In genomic region chr12:203462-204260, GRCh38 we compare ENCODE assay signal across 10 cellular contexts. TPM values are rescaled to one million over a fixed set of nuclear protein-coding genes. Genes with fewer than 3 reads are reported as not detected.
DNase-seq lines count a peak whose midpoint lies in the region; ATAC-seq, FAIRE-seq and TF ChIP-seq lines count a peak whose summit lies in the region.
"Had no signal": no experiment of that assay in that cellular context is flagged by ENCODE, and none has a peak within 500 bp of the region (broad histone marks: within the 10 kb centered on the region; RNA-seq: fewer than 3 reads in every experiment).

No MANE protein-coding gene starts in this region.

- TF ChIP-seq CTCF in D721Med (IDR thresholded peaks at IDR 0.05; ENCODE audit: insufficient read depth, missing control alignments) (no peak), WI38 (IDR thresholded peaks at IDR 0.05; ENCODE audit: low read depth, low read length) (no peak), left ventricle myocardium inferior (IDR thresholded peaks at IDR 0.05; ENCODE audit: borderline replicate concordance) (peak; percentile 48)

- peaks cover 15% of the 10 kb centered on the region for H3K4me1 ChIP-seq in left ventricle myocardium inferior

- DNase-seq in D721Med (ENCODE audit: insufficient read length, low spot score) (peak; percentile 52), left ventricle myocardium inferior (peak; percentile 39), putamen (ENCODE audit: low spot score) (peak; percentile 72), amniotic stem cell (lab: John Stamatoyannopoulos, UW) (no peak)
- no peak for DNase-seq in activated CD4-positive, CD25-positive, alpha-beta regulatory T cell (lab: John Stamatoyannopoulos, UW)

- no peaks in the 10 kb centered on the region for H3K9me3 ChIP-seq in left ventricle myocardium inferior (replicated peaks)

- intact Hi-C loops in left ventricle myocardium inferior (cut with micrococcal nuclease): no loop called here

- no peak overlapping the region for H3K27ac ChIP-seq in left ventricle myocardium inferior (replicated peaks)

- ATAC-seq in GM19463 (IDR thresholded peaks at IDR 0.05; ENCODE audit: unreplicated experiment): no peak
- no peak for ATAC-seq in HG02610 (IDR thresholded peaks at IDR 0.05; ENCODE audit: unreplicated experiment)
- ATAC-seq: GM12878 had no signal

- peaks cover 35% of the 10 kb centered on the region for H3K27me3 ChIP-seq in left ventricle myocardium inferior (ENCODE audit: low read depth)

- no peaks in the 10 kb centered on the region for H3K36me3 ChIP-seq in left ventricle myocardium inferior

- FAIRE-seq in D721Med (lab: Jason Lieb, UNC): no peak
- FAIRE-seq: GM12878 had no signal

- H3K4me3 ChIP-seq in WI38 (ENCODE audit: low read depth, low read length) (peak overlapping the region; percentile 27), left ventricle myocardium inferior (peak overlapping the region; percentile 71)
- H3K4me3 ChIP-seq: GM12878 had no signal

RNA-seq across cellular contexts. Expression of gene SLC6A12, which starts 10.3 kb away (rescaled TPM):
- 1.2 TPM for total RNA-seq in left ventricle myocardium inferior
- total RNA-seq: pulmonary artery endothelial cell had no signal

RNA-seq across cellular contexts. Expression of gene SLC6A13, which starts 59.0 kb away (rescaled TPM):
- 1.8 TPM for total RNA-seq in left ventricle myocardium inferior
- total RNA-seq: pulmonary artery endothelial cell had no signal

Comparison
In these comparisons a context has a peak if more than half of its experiments do, and no peak if none do; other contexts are left out.
1. DNase-seq: peak in D721Med (single experiment), left ventricle myocardium inferior (single experiment) and putamen (single experiment); none in amniotic stem cell (single experiment) and activated CD4-positive, CD25-positive, alpha-beta regulatory T cell (0 of 4).